Comparison of ENCODE assay signal across 8 cellular contexts in the genomic region with DNA sequence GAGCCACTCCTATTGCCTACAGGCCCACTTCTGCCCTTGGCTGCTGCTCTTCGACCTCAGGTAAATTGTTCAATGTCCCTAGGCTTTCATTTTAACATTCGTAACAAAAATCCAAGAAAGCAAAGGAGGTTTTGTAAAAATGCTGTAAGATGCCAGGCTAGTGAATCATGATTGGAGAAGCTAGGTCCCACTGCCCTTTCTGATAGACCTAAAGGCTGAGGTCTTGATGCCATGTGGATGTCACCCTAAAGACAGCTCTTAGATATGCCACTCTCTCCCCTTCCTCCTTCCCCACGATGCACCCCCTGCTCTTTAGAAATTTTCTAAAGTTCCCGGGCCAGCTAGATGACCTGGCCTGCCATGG. TPM values are rescaled to one million over a fixed set of nuclear protein-coding genes. Genes with fewer than 3 reads are reported as not detected.
A peak's percentile ranks its signal among the peaks of the same experiment; 100 is the strongest.
DNase-seq lines count a peak whose midpoint lies in the region; ATAC-seq and TF ChIP-seq lines count a peak whose summit lies in the region.

No MANE protein-coding gene starts in this region.

- no peaks in the 10 kb centered on the region for H3K79me2 ChIP-seq in mesendoderm (ENCODE audit: control insufficient read depth, insufficient read depth, low read length)

- H3K4me1 ChIP-seq in cardiac muscle cell (ENCODE audit: low read depth) (peaks cover 12% of the 10 kb centered on the region), ascending aorta (peaks cover 3 to 33% of the 10 kb centered on the region in 2 donors), mesendoderm (ENCODE audit: control insufficient read depth, low read depth, low read length) (peaks cover 4% of the 10 kb centered on the region), upper lobe of right lung (peaks cover 27% of the 10 kb centered on the region)

- peak overlapping the region; percentile 44 for H3K9ac ChIP-seq in mesendoderm (ENCODE audit: low read length)

- TF ChIP-seq CTCF in cardiac muscle cell (IDR thresholded peaks at IDR 0.05; ENCODE audit: low read depth, low read length) (no peak), ascending aorta (IDR thresholded peaks at IDR 0.05) (no peak), upper lobe of right lung (IDR thresholded peaks at IDR 0.05) (no peak)

- intact Hi-C loops in Right ventricle myocardium inferior (cut with DNase I), result loop anchor here (1.0 to 10.0 kb wide), 2 partner anchors 13 to 48 kb away; a partner anchor contains a TSS
- intact Hi-C loops in ascending aorta (cut with DNase I), result loop anchor here (1.0 to 10.0 kb wide), 7 partner anchors 50 to 478 kb away; a partner anchor contains a TSS
- intact Hi-C loops in upper lobe of right lung (cut with DNase I), result no loop called here

- H3K4me3 ChIP-seq in cardiac muscle cell, result no peak overlapping the region
- no peak overlapping the region for H3K4me3 ChIP-seq in ascending aorta
- H3K4me3 ChIP-seq in mesendoderm (ENCODE audit: low read length), result no peak overlapping the region
- no peak overlapping the region for H3K4me3 ChIP-seq in upper lobe of right lung

- H3K56ac ChIP-seq in mesendoderm (ENCODE audit: low read length), result peak overlapping the region; percentile 31

- no peak overlapping the region for H4K5ac ChIP-seq in mesendoderm (ENCODE audit: low read length)

- no peak for ATAC-seq in Right ventricle myocardium inferior
- no peak for ATAC-seq in upper lobe of right lung
- no peak for ATAC-seq in HG02981 (IDR thresholded peaks at IDR 0.05; ENCODE audit: unreplicated experiment)

- DNase-seq in cardiac muscle cell (ENCODE audit: low read depth in 1 of 2, low spot score in 1 of 2) (no peak), Right ventricle myocardium inferior (ENCODE audit: missing footprints) (no peak), ascending aorta (ENCODE audit: low spot score in 2 of 2) (no peak), mesendoderm (no peak), upper lobe of right lung (no peak)
- no peak for DNase-seq in stimulated activated naive CD4-positive, alpha-beta T cell treated with Interleukin-2 at 50 U/mL for 16 hours (lab: John Stamatoyannopoulos, UW)
- no peak for DNase-seq in stimulated activated CD4-positive, alpha-beta T cell treated with anti-CD3 and anti-CD28 coated beads, Interleukin-2, amount 100 ng/mL, for 24 hours

- H2BK120ac ChIP-seq in mesendoderm (ENCODE audit: low read depth, low read length), result no peak overlapping the region

- H3K36me3 ChIP-seq in cardiac muscle cell, result peaks cover 21% of the 10 kb centered on the region
- H3K36me3 ChIP-seq in ascending aorta, result peaks cover 19 to 29% of the 10 kb centered on the region in 2 donors
- peaks cover 12% of the 10 kb centered on the region for H3K36me3 ChIP-seq in mesendoderm (ENCODE audit: control insufficient read depth, insufficient read depth, low read length)
- H3K36me3 ChIP-seq in upper lobe of right lung, result peaks cover 37% of the 10 kb centered on the region

- H3K27me3 ChIP-seq in cardiac muscle cell (no peaks in the 10 kb centered on the region), ascending aorta (no peaks in the 10 kb centered on the region), mesendoderm (ENCODE audit: insufficient read depth, low read length, poor library complexity) (no peaks in the 10 kb centered on the region), upper lobe of right lung (no peaks in the 10 kb centered on the region)

- no peak overlapping the region for H3K18ac ChIP-seq in mesendoderm (ENCODE audit: low read length)

- no peak overlapping the region for H4K8ac ChIP-seq in mesendoderm (ENCODE audit: low read depth, low read length)

- WGBS in mesendoderm (ENCODE audit: extremely low coverage, insufficient coverage, low lambda C conversion rate), result no CpG with 5 or more reads among the region's 4 CpGs

- no peaks in the 10 kb centered on the region for H3K79me1 ChIP-seq in mesendoderm (ENCODE audit: low read length)

- H3K9me3 ChIP-seq in cardiac muscle cell (ENCODE audit: low read depth) (no peaks in the 10 kb centered on the region), ascending aorta (no peaks in the 10 kb centered on the region), upper lobe of right lung (no peaks in the 10 kb centered on the region)

- no peak overlapping the region for H2BK15ac ChIP-seq in mesendoderm (replicated peaks; ENCODE audit: low read depth)

- no peak overlapping the region for H2BK5ac ChIP-seq in mesendoderm (ENCODE audit: low read length)

- H3K27ac ChIP-seq in cardiac muscle cell (peak overlapping the region; percentile 93), ascending aorta (peak overlapping the region; percentile 70 to 91), mesendoderm (ENCODE audit: low read depth, low read length) (peak overlapping the region; percentile 9), upper lobe of right lung (peak overlapping the region; percentile 45)

- H3K4me2 ChIP-seq in mesendoderm (ENCODE audit: low read length), result no peak overlapping the region

- H3K23ac ChIP-seq in mesendoderm (ENCODE audit: low read length), result no peak overlapping the region

- H2AK5ac ChIP-seq in mesendoderm (ENCODE audit: low read length), result no peak overlapping the region

- H3K4ac ChIP-seq in mesendoderm (ENCODE audit: low read depth, low read length), result no peak overlapping the region

RNA-seq across cellular contexts. Expression of a gene that starts 9.9 kb away (rescaled TPM):
- total RNA-seq in cardiac muscle cell (5.1 TPM in 2 replicates), Right ventricle myocardium inferior (7.1 TPM), ascending aorta (2.6 TPM), upper lobe of right lung (18.1 TPM)
- 4.6 and 7.0 TPM in 2 replicates for polyA plus RNA-seq in cardiac muscle cell
- 22.1 TPM for polyA plus RNA-seq in mesendoderm (2013, experiment 1 of 2)
- 20.5 TPM for polyA plus RNA-seq in mesendoderm (2013, experiment 2 of 2)

RNA-seq across cellular contexts. Expression of a gene that starts 45.0 kb away (rescaled TPM):
- total RNA-seq in cardiac muscle cell (36.8 and 45.7 TPM in 2 replicates), Right ventricle myocardium inferior (70.3 TPM), ascending aorta (26.1 TPM), upper lobe of right lung (69.2 TPM)
- polyA plus RNA-seq in cardiac muscle cell, result 33.8 and 53.2 TPM in 2 replicates
- 35.1 TPM for polyA plus RNA-seq in mesendoderm (2013, experiment 1 of 2)
- 34.9 TPM for polyA plus RNA-seq in mesendoderm (2013, experiment 2 of 2)

RNA-seq across cellular contexts. Expression of a gene that starts 49.2 kb away (rescaled TPM):
- total RNA-seq in cardiac muscle cell (86.8 and 99.5 TPM in 2 replicates), Right ventricle myocardium inferior (59.6 TPM), ascending aorta (120 TPM), upper lobe of right lung (81.7 TPM)
- polyA plus RNA-seq in cardiac muscle cell, result 116 and 152 TPM in 2 replicates
- 245 TPM for polyA plus RNA-seq in mesendoderm (2013, experiment 1 of 2)
- polyA plus RNA-seq in mesendoderm (2013, experiment 2 of 2), result 252 TPM

Comparison
In these comparisons a context has a peak if more than half of its experiments do, and no peak if none do; other contexts are left out.
1. H3K27ac ChIP-seq: peak in every context shown above with its lines; median percentile 93 in cardiac muscle cell; 80 in ascending aorta; 45 in upper lobe of right lung; 9 in mesendoderm.